ENCODE assay signal across 1 cellular context in the genomic region with DNA sequence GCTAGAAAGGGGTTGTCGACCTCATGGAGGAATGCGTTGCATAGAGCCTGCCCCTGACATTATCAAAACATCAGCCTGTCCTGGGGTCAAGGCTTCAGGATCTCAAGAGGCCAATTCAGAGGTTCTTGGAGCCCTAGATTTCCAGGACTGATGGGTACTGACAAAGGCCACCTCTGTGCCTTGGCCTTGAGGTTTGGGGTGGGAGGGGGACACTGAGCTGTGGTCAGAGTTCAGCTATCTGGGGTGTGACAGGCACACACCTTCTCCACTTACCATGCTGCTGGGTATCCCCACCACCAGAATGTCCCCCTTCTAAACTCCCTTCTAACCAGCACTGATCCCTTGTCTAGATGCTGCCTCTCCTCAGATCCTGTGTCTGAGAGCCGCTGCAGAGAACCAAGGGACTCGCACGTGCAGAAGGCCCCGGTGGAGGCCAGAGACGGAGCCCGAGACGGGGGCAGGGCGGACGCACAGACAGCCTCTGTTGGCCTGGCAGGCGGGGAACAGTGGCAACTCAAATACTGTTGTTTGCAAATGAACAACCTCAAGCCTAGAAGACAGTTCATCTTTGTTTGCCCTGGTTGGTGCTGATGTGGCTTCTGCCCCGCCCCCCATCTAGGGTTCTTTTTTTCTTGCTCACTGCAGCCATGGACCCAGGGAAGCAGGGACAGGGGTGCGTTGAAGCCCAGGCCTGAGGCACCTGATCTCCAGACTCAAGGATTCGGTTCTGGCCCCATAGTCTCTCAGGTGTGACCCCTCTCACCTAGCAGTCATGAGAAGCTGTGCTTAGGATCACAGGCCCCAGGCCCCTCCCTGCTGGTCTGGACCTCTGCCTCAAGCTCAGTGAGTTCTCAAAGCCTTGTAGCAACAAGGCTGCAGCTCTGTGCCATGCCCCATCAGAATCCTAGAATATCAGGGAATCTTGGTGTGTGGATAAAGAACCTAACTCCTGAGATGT.
A peak's percentile ranks its signal among the peaks of the same experiment; 100 is the strongest.
TF ChIP-seq lines count a peak whose summit lies in the region.

No MANE protein-coding gene starts in this region.

TF ChIP-seq in HepG2, 621 proteins besides CTCF, POLR2A, EP300 and RAD21 (continued from another document and continues in another):
- TF ChIP-seq, protein P1, sequence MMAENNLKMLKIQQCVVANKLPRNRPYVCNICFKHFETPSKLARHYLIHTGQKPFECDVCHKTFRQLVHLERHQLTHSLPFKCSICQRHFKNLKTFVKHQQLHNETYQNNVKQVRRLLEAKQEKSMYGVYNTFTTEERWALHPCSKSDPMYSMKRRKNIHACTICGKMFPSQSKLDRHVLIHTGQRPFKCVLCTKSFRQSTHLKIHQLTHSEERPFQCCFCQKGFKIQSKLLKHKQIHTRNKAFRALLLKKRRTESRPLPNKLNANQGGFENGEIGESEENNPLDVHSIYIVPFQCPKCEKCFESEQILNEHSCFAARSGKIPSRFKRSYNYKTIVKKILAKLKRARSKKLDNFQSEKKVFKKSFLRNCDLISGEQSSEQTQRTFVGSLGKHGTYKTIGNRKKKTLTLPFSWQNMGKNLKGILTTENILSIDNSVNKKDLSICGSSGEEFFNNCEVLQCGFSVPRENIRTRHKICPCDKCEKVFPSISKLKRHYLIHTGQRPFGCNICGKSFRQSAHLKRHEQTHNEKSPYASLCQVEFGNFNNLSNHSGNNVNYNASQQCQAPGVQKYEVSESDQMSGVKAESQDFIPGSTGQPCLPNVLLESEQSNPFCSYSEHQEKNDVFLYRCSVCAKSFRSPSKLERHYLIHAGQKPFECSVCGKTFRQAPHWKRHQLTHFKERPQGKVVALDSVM (CRISPR knock-in tag; IDR thresholded peaks at IDR 0.05), result peak; percentile 98
- TF ChIP-seq CHCHD3 (CRISPR knock-in tag; IDR thresholded peaks at IDR 0.05) (no peak), MTA1 (CRISPR knock-in tag; IDR thresholded peaks at IDR 0.05; ENCODE audit: borderline replicate concordance) (peak; percentile 84; the same call in 1 of the 2 replicates), NFIB (CRISPR knock-in tag; IDR thresholded peaks at IDR 0.05; ENCODE audit: borderline replicate concordance) (no peak), ZNF839 (CRISPR knock-in tag; IDR thresholded peaks at IDR 0.05; ENCODE audit: borderline replicate concordance) (no peak), ZNF264 (CRISPR knock-in tag; IDR thresholded peaks at IDR 0.05) (peak; percentile 82), GFI1 (CRISPR knock-in tag; IDR thresholded peaks at IDR 0.05; ENCODE audit: borderline replicate concordance) (peak; percentile 81), MED1 (CRISPR knock-in tag; IDR thresholded peaks at IDR 0.05) (peak; percentile 80), RORA (CRISPR knock-in tag; IDR thresholded peaks at IDR 0.05) (no peak), CCAR2 (optimal IDR thresholded peaks at IDR 0.05; ENCODE audit: low read depth, low read length) (peak; percentile 16), RCOR2 (CRISPR knock-in tag; IDR thresholded peaks at IDR 0.05) (no peak; the same call in 1 of the 2 replicates), SMARCC2 (IDR thresholded peaks at IDR 0.05) (no peak), GABPB1 (CRISPR knock-in tag; IDR thresholded peaks at IDR 0.05) (peak; percentile 55; the same call in 1 of the 2 replicates), ZNF709 (CRISPR knock-in tag; IDR thresholded peaks at IDR 0.05) (no peak), ZNF629 (CRISPR knock-in tag; conservative IDR thresholded peaks at IDR 0.05) (peak; percentile 51; the same call in 1 of the 2 replicates), PAF1 (CRISPR knock-in tag; IDR thresholded peaks at IDR 0.05) (no peak), HNRNPLL (IDR thresholded peaks at IDR 0.05; ENCODE audit: low read depth, low read length, poor library complexity, severe bottlenecking) (peak; percentile 28), JUND (CRISPR knock-in tag; IDR thresholded peaks at IDR 0.05) (0 out of 2 replicates have a peak, but pooled peaks have one; percentile 12), KAT8 (CRISPR knock-in tag; IDR thresholded peaks at IDR 0.05) (peak; percentile 43), ZNF337 (CRISPR knock-in tag; IDR thresholded peaks at IDR 0.05; ENCODE audit: borderline replicate concordance, low read depth) (no peak), ZNF552 (CRISPR knock-in tag; IDR thresholded peaks at IDR 0.05; ENCODE audit: borderline replicate concordance) (no peak), MEIS1 (CRISPR knock-in tag; IDR thresholded peaks at IDR 0.05; ENCODE audit: borderline replicate concordance) (peak; percentile 34; the same call in 1 of the 2 replicates), MYC (CRISPR knock-in tag; IDR thresholded peaks at IDR 0.05; ENCODE audit: borderline replicate concordance) (peak; percentile 89; the same call in 1 of the 2 replicates), HOXD1 (CRISPR knock-in tag; IDR thresholded peaks at IDR 0.05) (peak; percentile 88; the same call in 1 of the 2 replicates), PHF21A (CRISPR knock-in tag; IDR thresholded peaks at IDR 0.05) (0 out of 2 replicates have a peak, but pooled peaks have one; percentile 43), ZNF382 (CRISPR knock-in tag; IDR thresholded peaks at IDR 0.05; ENCODE audit: borderline replicate concordance) (no peak), TAF15 (IDR thresholded peaks at IDR 0.05; ENCODE audit: low read depth, low read length, poor library complexity, severe bottlenecking) (no peak), ZNF549 (CRISPR knock-in tag; IDR thresholded peaks at IDR 0.05) (no peak), ZNF672 (CRISPR knock-in tag; IDR thresholded peaks at IDR 0.05) (no peak), HMG20A (CRISPR knock-in tag; IDR thresholded peaks at IDR 0.05; ENCODE audit: borderline replicate concordance) (peak; percentile 40; the same call in 1 of the 2 replicates), BHLHE40 (IDR thresholded peaks at IDR 0.05; ENCODE audit: low read length) (peak; percentile 81), ZNF10 (CRISPR knock-in tag; IDR thresholded peaks at IDR 0.05; ENCODE audit: borderline replicate concordance, low read depth) (no peak), CBX5 (CRISPR knock-in tag; IDR thresholded peaks at IDR 0.05; ENCODE audit: borderline replicate concordance) (0 out of 2 replicates have a peak, but pooled peaks have one; percentile 29), ZNF20 (CRISPR knock-in tag; IDR thresholded peaks at IDR 0.05) (no peak), RFXAP (CRISPR knock-in tag; IDR thresholded peaks at IDR 0.05; ENCODE audit: borderline replicate concordance) (peak; percentile 76; the same call in 1 of the 2 replicates)
- TF ChIP-seq, protein P2, sequence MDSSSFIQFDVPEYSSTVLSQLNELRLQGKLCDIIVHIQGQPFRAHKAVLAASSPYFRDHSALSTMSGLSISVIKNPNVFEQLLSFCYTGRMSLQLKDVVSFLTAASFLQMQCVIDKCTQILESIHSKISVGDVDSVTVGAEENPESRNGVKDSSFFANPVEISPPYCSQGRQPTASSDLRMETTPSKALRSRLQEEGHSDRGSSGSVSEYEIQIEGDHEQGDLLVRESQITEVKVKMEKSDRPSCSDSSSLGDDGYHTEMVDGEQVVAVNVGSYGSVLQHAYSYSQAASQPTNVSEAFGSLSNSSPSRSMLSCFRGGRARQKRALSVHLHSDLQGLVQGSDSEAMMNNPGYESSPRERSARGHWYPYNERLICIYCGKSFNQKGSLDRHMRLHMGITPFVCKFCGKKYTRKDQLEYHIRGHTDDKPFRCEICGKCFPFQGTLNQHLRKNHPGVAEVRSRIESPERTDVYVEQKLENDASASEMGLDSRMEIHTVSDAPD (CRISPR knock-in tag; IDR thresholded peaks at IDR 0.05), result peak; percentile 65; the same call in 1 of the 2 replicates
- TF ChIP-seq, protein P3, sequence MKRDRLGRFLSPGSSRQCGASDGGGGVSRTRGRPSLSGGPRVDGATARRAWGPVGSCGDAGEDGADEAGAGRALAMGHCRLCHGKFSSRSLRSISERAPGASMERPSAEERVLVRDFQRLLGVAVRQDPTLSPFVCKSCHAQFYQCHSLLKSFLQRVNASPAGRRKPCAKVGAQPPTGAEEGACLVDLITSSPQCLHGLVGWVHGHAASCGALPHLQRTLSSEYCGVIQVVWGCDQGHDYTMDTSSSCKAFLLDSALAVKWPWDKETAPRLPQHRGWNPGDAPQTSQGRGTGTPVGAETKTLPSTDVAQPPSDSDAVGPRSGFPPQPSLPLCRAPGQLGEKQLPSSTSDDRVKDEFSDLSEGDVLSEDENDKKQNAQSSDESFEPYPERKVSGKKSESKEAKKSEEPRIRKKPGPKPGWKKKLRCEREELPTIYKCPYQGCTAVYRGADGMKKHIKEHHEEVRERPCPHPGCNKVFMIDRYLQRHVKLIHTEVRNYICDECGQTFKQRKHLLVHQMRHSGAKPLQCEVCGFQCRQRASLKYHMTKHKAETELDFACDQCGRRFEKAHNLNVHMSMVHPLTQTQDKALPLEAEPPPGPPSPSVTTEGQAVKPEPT (CRISPR knock-in tag; IDR thresholded peaks at IDR 0.05; ENCODE audit: low read depth), result peak; percentile 62; the same call in 1 of the 2 replicates
- TF ChIP-seq, protein P4, sequence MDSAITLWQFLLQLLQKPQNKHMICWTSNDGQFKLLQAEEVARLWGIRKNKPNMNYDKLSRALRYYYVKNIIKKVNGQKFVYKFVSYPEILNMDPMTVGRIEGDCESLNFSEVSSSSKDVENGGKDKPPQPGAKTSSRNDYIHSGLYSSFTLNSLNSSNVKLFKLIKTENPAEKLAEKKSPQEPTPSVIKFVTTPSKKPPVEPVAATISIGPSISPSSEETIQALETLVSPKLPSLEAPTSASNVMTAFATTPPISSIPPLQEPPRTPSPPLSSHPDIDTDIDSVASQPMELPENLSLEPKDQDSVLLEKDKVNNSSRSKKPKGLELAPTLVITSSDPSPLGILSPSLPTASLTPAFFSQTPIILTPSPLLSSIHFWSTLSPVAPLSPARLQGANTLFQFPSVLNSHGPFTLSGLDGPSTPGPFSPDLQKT (CRISPR knock-in tag; IDR thresholded peaks at IDR 0.05; ENCODE audit: borderline replicate concordance), result no peak
- TF ChIP-seq, protein P5, sequence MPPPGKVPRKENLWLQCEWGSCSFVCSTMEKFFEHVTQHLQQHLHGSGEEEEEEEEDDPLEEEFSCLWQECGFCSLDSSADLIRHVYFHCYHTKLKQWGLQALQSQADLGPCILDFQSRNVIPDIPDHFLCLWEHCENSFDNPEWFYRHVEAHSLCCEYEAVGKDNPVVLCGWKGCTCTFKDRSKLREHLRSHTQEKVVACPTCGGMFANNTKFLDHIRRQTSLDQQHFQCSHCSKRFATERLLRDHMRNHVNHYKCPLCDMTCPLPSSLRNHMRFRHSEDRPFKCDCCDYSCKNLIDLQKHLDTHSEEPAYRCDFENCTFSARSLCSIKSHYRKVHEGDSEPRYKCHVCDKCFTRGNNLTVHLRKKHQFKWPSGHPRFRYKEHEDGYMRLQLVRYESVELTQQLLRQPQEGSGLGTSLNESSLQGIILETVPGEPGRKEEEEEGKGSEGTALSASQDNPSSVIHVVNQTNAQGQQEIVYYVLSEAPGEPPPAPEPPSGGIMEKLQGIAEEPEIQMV (CRISPR knock-in tag; IDR thresholded peaks at IDR 0.05; ENCODE audit: low read depth), result peak; percentile 30; the same call in 1 of the 2 replicates
- TF ChIP-seq, protein P6, sequence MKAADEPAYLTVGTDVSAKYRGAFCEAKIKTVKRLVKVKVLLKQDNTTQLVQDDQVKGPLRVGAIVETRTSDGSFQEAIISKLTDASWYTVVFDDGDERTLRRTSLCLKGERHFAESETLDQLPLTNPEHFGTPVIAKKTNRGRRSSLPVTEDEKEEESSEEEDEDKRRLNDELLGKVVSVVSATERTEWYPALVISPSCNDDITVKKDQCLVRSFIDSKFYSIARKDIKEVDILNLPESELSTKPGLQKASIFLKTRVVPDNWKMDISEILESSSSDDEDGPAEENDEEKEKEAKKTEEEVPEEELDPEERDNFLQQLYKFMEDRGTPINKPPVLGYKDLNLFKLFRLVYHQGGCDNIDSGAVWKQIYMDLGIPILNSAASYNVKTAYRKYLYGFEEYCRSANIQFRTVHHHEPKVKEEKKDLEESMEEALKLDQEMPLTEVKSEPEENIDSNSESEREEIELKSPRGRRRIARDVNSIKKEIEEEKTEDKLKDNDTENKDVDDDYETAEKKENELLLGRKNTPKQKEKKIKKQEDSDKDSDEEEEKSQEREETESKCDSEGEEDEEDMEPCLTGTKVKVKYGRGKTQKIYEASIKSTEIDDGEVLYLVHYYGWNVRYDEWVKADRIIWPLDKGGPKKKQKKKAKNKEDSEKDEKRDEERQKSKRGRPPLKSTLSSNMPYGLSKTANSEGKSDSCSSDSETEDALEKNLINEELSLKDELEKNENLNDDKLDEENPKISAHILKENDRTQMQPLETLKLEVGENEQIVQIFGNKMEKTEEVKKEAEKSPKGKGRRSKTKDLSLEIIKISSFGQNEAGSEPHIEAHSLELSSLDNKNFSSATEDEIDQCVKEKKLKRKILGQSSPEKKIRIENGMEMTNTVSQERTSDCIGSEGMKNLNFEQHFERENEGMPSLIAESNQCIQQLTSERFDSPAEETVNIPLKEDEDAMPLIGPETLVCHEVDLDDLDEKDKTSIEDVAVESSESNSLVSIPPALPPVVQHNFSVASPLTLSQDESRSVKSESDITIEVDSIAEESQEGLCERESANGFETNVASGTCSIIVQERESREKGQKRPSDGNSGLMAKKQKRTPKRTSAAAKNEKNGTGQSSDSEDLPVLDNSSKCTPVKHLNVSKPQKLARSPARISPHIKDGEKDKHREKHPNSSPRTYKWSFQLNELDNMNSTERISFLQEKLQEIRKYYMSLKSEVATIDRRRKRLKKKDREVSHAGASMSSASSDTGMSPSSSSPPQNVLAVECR (CRISPR knock-in tag; IDR thresholded peaks at IDR 0.05; ENCODE audit: borderline replicate concordance), result no peak; the same call in 1 of the 2 replicates
- TF ChIP-seq, protein P7, sequence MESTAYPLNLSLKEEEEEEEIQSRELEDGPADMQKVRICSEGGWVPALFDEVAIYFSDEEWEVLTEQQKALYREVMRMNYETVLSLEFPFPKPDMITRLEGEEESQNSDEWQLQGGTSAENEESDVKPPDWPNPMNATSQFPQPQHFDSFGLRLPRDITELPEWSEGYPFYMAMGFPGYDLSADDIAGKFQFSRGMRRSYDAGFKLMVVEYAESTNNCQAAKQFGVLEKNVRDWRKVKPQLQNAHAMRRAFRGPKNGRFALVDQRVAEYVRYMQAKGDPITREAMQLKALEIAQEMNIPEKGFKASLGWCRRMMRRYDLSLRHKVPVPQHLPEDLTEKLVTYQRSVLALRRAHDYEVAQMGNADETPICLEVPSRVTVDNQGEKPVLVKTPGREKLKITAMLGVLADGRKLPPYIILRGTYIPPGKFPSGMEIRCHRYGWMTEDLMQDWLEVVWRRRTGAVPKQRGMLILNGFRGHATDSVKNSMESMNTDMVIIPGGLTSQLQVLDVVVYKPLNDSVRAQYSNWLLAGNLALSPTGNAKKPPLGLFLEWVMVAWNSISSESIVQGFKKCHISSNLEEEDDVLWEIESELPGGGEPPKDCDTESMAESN (CRISPR knock-in tag; conservative IDR thresholded peaks at IDR 0.05), result peak; percentile 70; the same call in 1 of the 2 replicates
- TF ChIP-seq, protein P8, sequence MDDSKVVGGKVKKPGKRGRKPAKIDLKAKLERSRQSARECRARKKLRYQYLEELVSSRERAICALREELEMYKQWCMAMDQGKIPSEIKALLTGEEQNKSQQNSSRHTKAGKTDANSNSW (CRISPR knock-in tag; IDR thresholded peaks at IDR 0.05; ENCODE audit: borderline replicate concordance), result 0 out of 2 replicates have a peak, but pooled peaks have one; percentile 38
- TF ChIP-seq, protein P9, sequence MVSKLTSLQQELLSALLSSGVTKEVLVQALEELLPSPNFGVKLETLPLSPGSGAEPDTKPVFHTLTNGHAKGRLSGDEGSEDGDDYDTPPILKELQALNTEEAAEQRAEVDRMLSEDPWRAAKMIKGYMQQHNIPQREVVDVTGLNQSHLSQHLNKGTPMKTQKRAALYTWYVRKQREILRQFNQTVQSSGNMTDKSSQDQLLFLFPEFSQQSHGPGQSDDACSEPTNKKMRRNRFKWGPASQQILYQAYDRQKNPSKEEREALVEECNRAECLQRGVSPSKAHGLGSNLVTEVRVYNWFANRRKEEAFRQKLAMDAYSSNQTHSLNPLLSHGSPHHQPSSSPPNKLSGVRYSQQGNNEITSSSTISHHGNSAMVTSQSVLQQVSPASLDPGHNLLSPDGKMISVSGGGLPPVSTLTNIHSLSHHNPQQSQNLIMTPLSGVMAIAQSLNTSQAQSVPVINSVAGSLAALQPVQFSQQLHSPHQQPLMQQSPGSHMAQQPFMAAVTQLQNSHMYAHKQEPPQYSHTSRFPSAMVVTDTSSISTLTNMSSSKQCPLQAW (CRISPR knock-in tag; IDR thresholded peaks at IDR 0.05), result peak; percentile 12; the same call in 1 of the 2 replicates
